In genomic region chr19:36092566-36092965, GRCh38 we compare ENCODE assay signal across 1 cellular context.
TF ChIP-seq lines count a peak whose summit lies in the region.

No MANE protein-coding gene starts in this region.

TF ChIP-seq in A549, 52 proteins besides CTCF, POLR2A, EP300 and RAD21 (continued from another document):
- no peak for TF ChIP-seq POLR2AphosphoS2 (conservative IDR thresholded peaks at IDR 0.05; ENCODE audit: low read length)
- no peak for TF ChIP-seq ZC3H11A (IDR thresholded peaks at IDR 0.05)
- no peak for TF ChIP-seq MAFK (IDR thresholded peaks at IDR 0.05; ENCODE audit: partially characterized antibody)
- no peak for TF ChIP-seq JUN (IDR thresholded peaks at IDR 0.05)
- TF ChIP-seq ZFP36 (IDR thresholded peaks at IDR 0.05; ENCODE audit: borderline replicate concordance, partially characterized antibody): no peak
- TF ChIP-seq, protein P1, sequence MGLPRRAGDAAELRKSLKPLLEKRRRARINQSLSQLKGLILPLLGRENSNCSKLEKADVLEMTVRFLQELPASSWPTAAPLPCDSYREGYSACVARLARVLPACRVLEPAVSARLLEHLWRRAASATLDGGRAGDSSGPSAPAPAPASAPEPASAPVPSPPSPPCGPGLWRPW (IDR thresholded peaks at IDR 0.05): no peak
